ENCODE assay signal across 8 cellular contexts in genomic region chr17:751269-752001, GRCh38. TPM values are rescaled to one million over a fixed set of nuclear protein-coding genes. Genes with fewer than 3 reads are reported as not detected.
DNase-seq lines count a peak whose midpoint lies in the region; ATAC-seq lines count a peak whose summit lies in the region.

No MANE protein-coding gene starts in this region.

- H3K36me3 ChIP-seq in KOPT-K1 (ENCODE audit: insufficient read depth, low read length) (peaks cover 26% of the 10 kb centered on the region), ectodermal cell (ENCODE audit: control insufficient read depth, insufficient read depth, low read length) (peaks cover 22% of the 10 kb centered on the region), mesodermal cell (ENCODE audit: control insufficient read depth, insufficient read depth, low read length) (peaks cover 41% of the 10 kb centered on the region)

- H3K27ac ChIP-seq in KOPT-K1 (ENCODE audit: low read depth, low read length, poor library complexity, severe bottlenecking) (peak overlapping the region; percentile 90), ectodermal cell (ENCODE audit: insufficient read depth, low read depth, low read length, poor library complexity, severe bottlenecking) (no peak overlapping the region), mesodermal cell (ENCODE audit: low read depth, low read length, severe bottlenecking) (no peak overlapping the region)

- H3K4me1 ChIP-seq in ectodermal cell (ENCODE audit: control insufficient read depth, insufficient read depth, low read length) (peaks cover 6% of the 10 kb centered on the region), mesodermal cell (ENCODE audit: control insufficient read depth, insufficient read depth, low read length, poor library complexity, severe bottlenecking) (peaks cover 6% of the 10 kb centered on the region)

- DNase-seq in GM03348 (ENCODE audit: low spot score) (peak; percentile 65), NCI-H2196 treated with DMSO at 0.1 percent for 48 hours (lab: John Stamatoyannopoulos, UW; ENCODE audit: unreplicated experiment) (no peak)
- peak; percentile 56 to 60 for DNase-seq in activated CD4-positive, alpha-beta T cell treated with anti-CD3 and anti-CD28 coated beads for 4 hours
- peak; percentile 26 to 81 (median 60) for DNase-seq in stimulated activated naive CD4-positive, alpha-beta T cell (lab: John Stamatoyannopoulos, UW)

- H3K9me3 ChIP-seq in KOPT-K1 (ENCODE audit: insufficient read depth, low read length, poor library complexity, severe bottlenecking) (no peaks in the 10 kb centered on the region), ectodermal cell (ENCODE audit: control insufficient read depth, low read length) (no peaks in the 10 kb centered on the region), mesodermal cell (ENCODE audit: control insufficient read depth, low read length) (peaks cover 16% of the 10 kb centered on the region)

- H3K4me3 ChIP-seq in ectodermal cell (ENCODE audit: insufficient read depth, low read depth, low read length) (peak overlapping the region; percentile 93), mesodermal cell (ENCODE audit: extremely low read depth, insufficient read depth, low read length, poor library complexity, severe bottlenecking) (peak overlapping the region; percentile 75)

- WGBS in ectodermal cell, 2 experiments, result 4% methylated on average over 49 of the region's 49 CpGs
- 1 to 4% methylated on average over 43 to 46 of the region's 49 CpGs for WGBS in mesodermal cell (ENCODE audit: insufficient coverage in 2 of 2), 2 experiments

- H3K27me3 ChIP-seq in ectodermal cell (ENCODE audit: control insufficient read depth, insufficient read depth, low read length, poor library complexity, severe bottlenecking), result no peaks in the 10 kb centered on the region

- peak; percentile 17 for ATAC-seq in GM21786 (IDR thresholded peaks at IDR 0.05; ENCODE audit: unreplicated experiment)

RNA-seq across cellular contexts. Expression of gene GEMIN4, which starts 0.6 kb away (rescaled TPM):
- polyA plus RNA-seq in ectodermal cell (2013, experiment 1 of 4), result 40.7 TPM
- polyA plus RNA-seq in ectodermal cell (2013, experiment 2 of 4), result 50.2 TPM
- 29.8 TPM for polyA plus RNA-seq in ectodermal cell (2013, experiment 3 of 4)
- polyA plus RNA-seq in ectodermal cell (2013, experiment 4 of 4), result 34.6 TPM
- polyA plus RNA-seq in mesodermal cell (2013, experiment 1 of 2), result 18.2 TPM
- 17.9 TPM for polyA plus RNA-seq in mesodermal cell (2013, experiment 2 of 2)

RNA-seq across cellular contexts. Expression of gene TLCD3A, which starts 19.0 kb away (rescaled TPM):
- 25.3 TPM for polyA plus RNA-seq in ectodermal cell (2013, experiment 1 of 4)
- polyA plus RNA-seq in ectodermal cell (2013, experiment 2 of 4), result 25.9 TPM
- 21.8 TPM for polyA plus RNA-seq in ectodermal cell (2013, experiment 3 of 4)
- polyA plus RNA-seq in ectodermal cell (2013, experiment 4 of 4), result 24.9 TPM
- 18.1 TPM for polyA plus RNA-seq in mesodermal cell (2013, experiment 1 of 2)
- polyA plus RNA-seq in mesodermal cell (2013, experiment 2 of 2), result 17.0 TPM

RNA-seq across cellular contexts. Expression of gene GLOD4, which starts 30.6 kb away (rescaled TPM):
- polyA plus RNA-seq in ectodermal cell (2013, experiment 1 of 4), result 90.3 TPM
- polyA plus RNA-seq in ectodermal cell (2013, experiment 2 of 4), result 94.1 TPM
- polyA plus RNA-seq in ectodermal cell (2013, experiment 3 of 4), result 57.1 TPM
- polyA plus RNA-seq in ectodermal cell (2013, experiment 4 of 4), result 62.1 TPM
- 51.8 TPM for polyA plus RNA-seq in mesodermal cell (2013, experiment 1 of 2)
- polyA plus RNA-seq in mesodermal cell (2013, experiment 2 of 2), result 50.5 TPM

RNA-seq across cellular contexts. Expression of gene MRM3, which starts 30.7 kb away (rescaled TPM):
- polyA plus RNA-seq in ectodermal cell (2013, experiment 1 of 4), result 21.4 TPM
- 19.7 TPM for polyA plus RNA-seq in ectodermal cell (2013, experiment 2 of 4)
- 12.6 TPM for polyA plus RNA-seq in ectodermal cell (2013, experiment 3 of 4)
- 16.2 TPM for polyA plus RNA-seq in ectodermal cell (2013, experiment 4 of 4)
- 12.1 TPM for polyA plus RNA-seq in mesodermal cell (2013, experiment 1 of 2)
- 12.9 TPM for polyA plus RNA-seq in mesodermal cell (2013, experiment 2 of 2)

RNA-seq across cellular contexts. Expression of gene VPS53, which starts 36.8 kb away (rescaled TPM):
- 27.0 TPM for polyA plus RNA-seq in ectodermal cell (2013, experiment 1 of 4)
- 41.1 TPM for polyA plus RNA-seq in ectodermal cell (2013, experiment 2 of 4)
- polyA plus RNA-seq in ectodermal cell (2013, experiment 3 of 4), result 32.6 TPM
- polyA plus RNA-seq in ectodermal cell (2013, experiment 4 of 4), result 37.4 TPM
- 38.0 TPM for polyA plus RNA-seq in mesodermal cell (2013, experiment 1 of 2)
- 32.0 TPM for polyA plus RNA-seq in mesodermal cell (2013, experiment 2 of 2)
